12 cellular contexts compared by ENCODE assay signal in the genomic region with DNA sequence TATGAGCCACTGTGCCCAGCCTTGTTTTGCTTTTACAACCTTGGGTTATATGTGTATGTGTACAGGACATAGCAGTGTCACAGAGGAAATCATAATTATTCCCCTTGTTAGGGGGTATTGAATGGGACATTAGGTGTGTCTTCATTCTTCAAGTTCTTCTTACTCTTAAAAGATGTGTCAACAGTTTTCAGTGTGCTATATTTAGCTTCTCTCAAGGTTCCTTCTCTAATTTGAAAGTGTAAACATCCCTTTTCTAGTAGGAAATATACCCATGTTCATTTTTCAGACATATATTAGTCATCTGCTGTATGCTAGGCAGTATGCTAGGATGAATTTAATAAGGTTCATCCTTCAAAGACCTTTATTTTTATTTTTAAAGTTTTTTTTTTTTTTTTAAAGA. TPM values are rescaled to one million over a fixed set of nuclear protein-coding genes. Genes with fewer than 3 reads are reported as not detected.
DNase-seq lines count a peak whose midpoint lies in the region; ATAC-seq and TF ChIP-seq lines count a peak whose summit lies in the region.
"Had no signal": no experiment of that assay in that cellular context is flagged by ENCODE, and none has a peak within 500 bp of the region (broad histone marks: within the 10 kb centered on the region; RNA-seq: fewer than 3 reads in every experiment).

No MANE protein-coding gene starts in this region.

- ATAC-seq in HG02870 (IDR thresholded peaks at IDR 0.05; ENCODE audit: unreplicated experiment): peak; percentile 53
- ATAC-seq in activated T-helper 17 cell treated with anti-CD3 and anti-CD28 coated beads, Interleukin-2, amount 50 U/mL, for 72 hours (replicated peaks): peak; percentile 75
- no peak for ATAC-seq in GM19035 (IDR thresholded peaks at IDR 0.05; ENCODE audit: unreplicated experiment)

- peak overlapping the region; percentile 22 for H3K27ac Mint-ChIP-seq in activated naive CD8-positive, alpha-beta T cell
- H3K27ac Mint-ChIP-seq in activated naive CD8-positive, alpha-beta T cell treated with anti-CD3 and anti-CD28 coated beads for 36 hours: no peak overlapping the region
- peak overlapping the region; percentile 70 for H3K27ac Mint-ChIP-seq in activated T-helper 17 cell treated with anti-CD3 and anti-CD28 coated beads, Interleukin-2, amount 50 U/mL, for 72 hours
- H3K27ac Mint-ChIP-seq in type B pancreatic cell: peak overlapping the region; percentile 62
- H3K27ac Mint-ChIP-seq: mesothelial cell of epicardium had no signal

- no peaks in the 10 kb centered on the region for H3K9me3 Mint-ChIP-seq in activated naive CD8-positive, alpha-beta T cell (ENCODE audit: low read depth)
- H3K9me3 Mint-ChIP-seq in activated naive CD8-positive, alpha-beta T cell treated with anti-CD3 and anti-CD28 coated beads for 36 hours: no peaks in the 10 kb centered on the region
- H3K9me3 Mint-ChIP-seq in activated T-helper 17 cell treated with anti-CD3 and anti-CD28 coated beads, Interleukin-2, amount 50 U/mL, for 72 hours: no peaks in the 10 kb centered on the region
- no peaks in the 10 kb centered on the region for H3K9me3 Mint-ChIP-seq in type B pancreatic cell
- H3K9me3 Mint-ChIP-seq: mesothelial cell of epicardium had no signal

- H3K4me3 Mint-ChIP-seq in activated naive CD8-positive, alpha-beta T cell: peak overlapping the region; percentile 51
- H3K4me3 Mint-ChIP-seq in activated naive CD8-positive, alpha-beta T cell treated with anti-CD3 and anti-CD28 coated beads for 36 hours: no peak overlapping the region
- peak overlapping the region; percentile 50 for H3K4me3 Mint-ChIP-seq in activated T-helper 17 cell treated with anti-CD3 and anti-CD28 coated beads, Interleukin-2, amount 50 U/mL, for 72 hours
- peak overlapping the region; percentile 41 for H3K4me3 Mint-ChIP-seq in type B pancreatic cell
- H3K4me3 Mint-ChIP-seq: mesothelial cell of epicardium had no signal

- H3K36me3 Mint-ChIP-seq in activated naive CD8-positive, alpha-beta T cell: peaks cover 18% of the 10 kb centered on the region
- peaks cover 60% of the 10 kb centered on the region for H3K36me3 Mint-ChIP-seq in activated naive CD8-positive, alpha-beta T cell treated with anti-CD3 and anti-CD28 coated beads for 36 hours
- H3K36me3 Mint-ChIP-seq in activated T-helper 17 cell treated with anti-CD3 and anti-CD28 coated beads, Interleukin-2, amount 50 U/mL, for 72 hours (ENCODE audit: low read depth): peaks cover 100% of the 10 kb centered on the region
- H3K36me3 Mint-ChIP-seq in type B pancreatic cell: peaks cover 40% of the 10 kb centered on the region

- no peak for TF ChIP-seq CTCF in type B pancreatic cell (conservative IDR thresholded peaks at IDR 0.05)

- H3K4me1 Mint-ChIP-seq in activated naive CD8-positive, alpha-beta T cell (ENCODE audit: low read depth): peaks cover 74% of the 10 kb centered on the region
- peaks cover 56% of the 10 kb centered on the region for H3K4me1 Mint-ChIP-seq in activated naive CD8-positive, alpha-beta T cell treated with anti-CD3 and anti-CD28 coated beads for 36 hours
- peaks cover 34% of the 10 kb centered on the region for H3K4me1 Mint-ChIP-seq in activated T-helper 17 cell treated with anti-CD3 and anti-CD28 coated beads, Interleukin-2, amount 50 U/mL, for 72 hours
- H3K4me1 Mint-ChIP-seq in type B pancreatic cell (ENCODE audit: unreplicated experiment): peaks cover 21% of the 10 kb centered on the region

- no peaks in the 10 kb centered on the region for H3K27me3 Mint-ChIP-seq in activated naive CD8-positive, alpha-beta T cell
- H3K27me3 Mint-ChIP-seq in activated naive CD8-positive, alpha-beta T cell treated with anti-CD3 and anti-CD28 coated beads for 36 hours: no peaks in the 10 kb centered on the region
- H3K27me3 Mint-ChIP-seq in activated T-helper 17 cell treated with anti-CD3 and anti-CD28 coated beads, Interleukin-2, amount 50 U/mL, for 72 hours: no peaks in the 10 kb centered on the region
- H3K27me3 Mint-ChIP-seq in type B pancreatic cell: no peaks in the 10 kb centered on the region

- DNase-seq in activated naive CD8-positive, alpha-beta T cell treated with anti-CD3 and anti-CD28 coated beads for 36 hours: no peak
- DNase-seq in type B pancreatic cell (ENCODE audit: extremely low spot score, unreplicated experiment) (no peak), SHP77 treated with DMSO at 0.1 percent for 48 hours (lab: John Stamatoyannopoulos, UW) (no peak)
- no peak for DNase-seq in stimulated activated naive CD4-positive, alpha-beta T cell (lab: John Stamatoyannopoulos, UW)
- DNase-seq: effector memory CD4-positive, alpha-beta T cell; heart right ventricle; Karpas-422 had no signal

RNA-seq across cellular contexts. Expression of a gene that starts 17.1 kb away (rescaled TPM):
- 10 to 100 TPM; 49.3 to 51.9 TPM for total RNA-seq in activated naive CD8-positive, alpha-beta T cell treated with anti-CD3 and anti-CD28 coated beads for 36 hours
- total RNA-seq in activated T-helper 17 cell treated with anti-CD3 and anti-CD28 coated beads, Interleukin-2, amount 50 U/mL, for 72 hours: 10 to 100 TPM; 50.1 to 84.8 TPM
- total RNA-seq in type B pancreatic cell (ENCODE audit: low replicate concordance): 62.1 and 65.1 TPM in 2 replicates

RNA-seq across cellular contexts. Expression of a gene that starts 19.5 kb away (rescaled TPM):
- total RNA-seq in activated naive CD8-positive, alpha-beta T cell treated with anti-CD3 and anti-CD28 coated beads for 36 hours: 1 to 10 TPM; 7.4 to 7.5 TPM
- 1 to 10 TPM; 2.2 to 2.3 TPM for total RNA-seq in activated T-helper 17 cell treated with anti-CD3 and anti-CD28 coated beads, Interleukin-2, amount 50 U/mL, for 72 hours
- total RNA-seq in type B pancreatic cell (ENCODE audit: low replicate concordance): 12.1 and 12.2 TPM in 2 replicates
